Comparison of ENCODE assay signal across 10 cellular contexts in the genomic region with DNA sequence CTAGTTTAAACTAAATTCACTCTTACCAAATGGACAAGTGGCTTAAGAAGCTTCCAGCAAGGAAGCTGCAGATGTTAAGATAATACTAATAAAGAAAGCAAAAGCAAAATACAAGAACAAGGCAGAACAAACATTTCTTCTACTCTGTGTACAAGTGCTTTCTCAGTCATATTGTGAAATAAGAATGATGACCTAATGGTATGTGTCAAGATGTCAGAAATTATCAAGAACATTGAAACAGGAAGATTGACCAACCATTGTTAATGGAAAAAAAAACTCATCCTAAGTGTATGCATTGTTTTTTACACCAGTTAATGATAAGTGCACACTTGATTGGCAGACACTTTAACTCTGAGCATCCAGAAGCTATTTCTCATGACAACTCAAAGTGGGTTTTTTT.
DNase-seq lines count a peak whose midpoint lies in the region; ATAC-seq, FAIRE-seq and TF ChIP-seq lines count a peak whose summit lies in the region.
"Had no signal": no experiment of that assay in that cellular context is flagged by ENCODE, and none has a peak within 500 bp of the region (broad histone marks: within the 10 kb centered on the region; RNA-seq: fewer than 3 reads in every experiment).

No MANE protein-coding gene starts in this region.

- no peak overlapping the region for H3K4me3 ChIP-seq in K562
- H3K4me3 ChIP-seq: heart left ventricle had no signal

- DNase-seq in GM13976 (ENCODE audit: low spot score) (peak; percentile 34), K562 (ENCODE audit: extremely low read depth in 1 of 4, low spot score in 3 of 4) (no peak), NCI-H2029 treated with DMSO at 0.1 percent for 48 hours (lab: John Stamatoyannopoulos, UW) (no peak), activated gamma-delta T cell (lab: John Stamatoyannopoulos, UW) (no peak), substantia nigra (lab: John Stamatoyannopoulos, UW) (no peak), omental fat pad (ENCODE audit: low spot score) (no peak)
- DNase-seq: heart left ventricle, NCI-H1092 treated with DMSO at 0.1 percent for 48 hours had no signal

- no peaks in the 10 kb centered on the region for H3K9me1 ChIP-seq in K562 (ENCODE audit: control insufficient read depth, insufficient read depth, low read length)

- no peak overlapping the region for H3K27ac ChIP-seq in K562 (ENCODE audit: extremely low read depth, low read depth, low read length)
- H3K27ac ChIP-seq in substantia nigra (ENCODE audit: low read depth, low read length, poor library complexity, severe bottlenecking) = no peak overlapping the region

- no peaks in the 10 kb centered on the region for H3K27me3 ChIP-seq in K562 (ENCODE audit: control insufficient read depth in 2 of 2, insufficient read depth in 2 of 2, low read length in 2 of 2)
- H3K27me3 ChIP-seq: heart left ventricle had no signal

- no peaks in the 10 kb centered on the region for H4K20me1 ChIP-seq in K562 (replicated peaks; ENCODE audit: control insufficient read depth, insufficient read depth, low read length)

- BruUV-seq in K562 (replicated peaks; lab: Mats Ljungman, UMichigan) = no TSS peak

- TF ChIP-seq RAD21 in K562 (CRISPR knock-in tag; conservative IDR thresholded peaks at IDR 0.05 in 1 of 2, IDR thresholded peaks at IDR 0.05 in 1 of 2) = no peak

- H2AFZ ChIP-seq in K562 (ENCODE audit: low read depth, low read length) = no peak overlapping the region; the same call in 1 of the 2 replicates

- FAIRE-seq in K562 (lab: Jason Lieb, UNC) = no peak

- CTCF ChIA-PET in K562 (lab: Yijun Ruan, JAX; ENCODE audit: low intra/inter-chr PET ratio) = no interaction called here

- POLR2A ChIA-PET in K562 (lab: Yijun Ruan, JAX) = no interaction called here

- H3K4me2 ChIP-seq in K562 (ENCODE audit: insufficient read depth, low read length) = no peak overlapping the region

- no peak for TF ChIP-seq EP300 in K562 (IDR thresholded peaks at IDR 0.05; ENCODE audit: low read length)

- H3K9me3 ChIP-seq in K562 (replicated peaks; ENCODE audit: control insufficient read depth, insufficient read depth, low read depth, low read length) = no peaks in the 10 kb centered on the region

- no peak overlapping the region for H3K9ac ChIP-seq in K562 (ENCODE audit: insufficient read depth in 1 of 2, low read depth in 2 of 2, low read length in 2 of 2)

- H3K36me3 ChIP-seq in K562 (ENCODE audit: control insufficient read depth, insufficient read depth, low read length) = no peaks in the 10 kb centered on the region
- H3K36me3 ChIP-seq: heart left ventricle had no signal

- no peaks in the 10 kb centered on the region for H3K79me2 ChIP-seq in K562 (ENCODE audit: control insufficient read depth, insufficient read depth, low read length)

- intact Hi-C loops in K562 (cut with micrococcal nuclease) = no loop called here

- TF ChIP-seq CTCF in GM13976 (IDR thresholded peaks at IDR 0.05; ENCODE audit: borderline replicate concordance, control extremely low read depth, extremely low read depth, insufficient read depth, missing control alignments) (no peak), K562 (IDR thresholded peaks at IDR 0.05 in 2 of 3, conservative IDR thresholded peaks at IDR 0.05 in 1 of 3; ENCODE audit: insufficient read depth in 2 of 3, low read depth in 1 of 3, low read length in 3 of 3) (no peak), omental fat pad (IDR thresholded peaks at IDR 0.05) (no peak)

- in situ Hi-C loops in GM13976 (cut with MboI; ENCODE audit: low sequenced_read_pairs, unreplicated experiment) (no loop called here), K562 (cut with MboI) (no loop called here)

- TF ChIP-seq POLR2A in K562 (conservative IDR thresholded peaks at IDR 0.05) = no peak

- H3K4me1 ChIP-seq in K562 (replicated peaks in 1 of 2; ENCODE audit: control insufficient read depth in 2 of 2, insufficient read depth in 2 of 2, low read length in 2 of 2) = no peaks in the 10 kb centered on the region

- ATAC-seq in GM19463 (IDR thresholded peaks at IDR 0.05; ENCODE audit: unreplicated experiment) (peak; percentile 72), HG03045 (IDR thresholded peaks at IDR 0.05; ENCODE audit: unreplicated experiment) (peak; percentile 71), K562 (no peak), omental fat pad (ENCODE audit: low FRiP score) (no peak)

TF ChIP-seq in K562, 482 proteins besides CTCF, POLR2A, EP300 and RAD21:
- TF ChIP-seq PBX2 (CRISPR knock-in tag; IDR thresholded peaks at IDR 0.05; ENCODE audit: low read depth) (no peak), PBX2 (tag; conservative IDR thresholded peaks at IDR 0.05; ENCODE audit: low read depth) (0 out of 2 replicates have a peak, but pooled peaks have one; percentile 40), CEBPG (CRISPR knock-in tag; IDR thresholded peaks at IDR 0.05) (no peak), CEBPG (tag; conservative IDR thresholded peaks at IDR 0.05 in 1 of 2, IDR thresholded peaks at IDR 0.05 in 1 of 2) (peak; percentile 45 to 65), ZC3H11A (IDR thresholded peaks at IDR 0.05; ENCODE audit: low read depth, low read length) (no peak), CEBPB (tag; IDR thresholded peaks at IDR 0.05) (peak; percentile 81), TARDBP (IDR thresholded peaks at IDR 0.05) (no peak)

Comparison
In these comparisons a context has a peak if more than half of its experiments do, and no peak if none do; other contexts are left out.
1. ATAC-seq: peak in GM19463 (single experiment) and HG03045 (single experiment); none in K562 (single experiment) and omental fat pad (single experiment).